ENCODE assay signal across 8 cellular contexts in the genomic region with DNA sequence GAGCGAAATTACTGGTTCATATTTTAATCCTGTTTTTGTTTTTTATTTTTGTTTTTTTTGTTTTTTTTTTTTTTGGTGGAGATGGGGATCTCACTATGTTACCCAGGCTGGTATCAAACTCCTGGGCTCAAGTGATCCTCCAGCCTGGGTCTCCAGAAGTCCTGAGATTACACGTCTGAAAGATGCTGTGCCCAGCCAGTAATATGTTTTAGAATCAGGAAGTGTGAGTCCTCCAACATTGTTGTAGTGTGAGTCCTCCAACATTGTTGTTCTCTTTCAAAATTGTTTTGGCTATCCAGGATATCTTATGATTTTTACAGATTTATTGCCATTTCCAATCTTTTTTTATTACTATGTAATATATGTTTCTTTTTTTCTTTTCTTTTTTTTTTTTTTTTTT.
"Had no signal": no experiment of that assay in that cellular context is flagged by ENCODE, and none has a peak within 500 bp of the region (broad histone marks: within the 10 kb centered on the region; RNA-seq: fewer than 3 reads in every experiment).

No MANE protein-coding gene starts in this region.

- DNase-seq: GDM1, GF-D8 had no signal

- FAIRE-seq: G401.6, GM12878, GM12891, GM12892, GM18507, GM19239 had no signal

- H3K4me3 ChIP-seq: GM12878 had no signal

- ATAC-seq: GM12878 had no signal
